Comparison of ENCODE assay signal across 1 cellular context in genomic region chr1:227949341-227949921, GRCh38.
TF ChIP-seq lines count a peak whose summit lies in the region.

No MANE protein-coding gene starts in this region.

TF ChIP-seq in IMR-90, 13 proteins besides CTCF, POLR2A, EP300 and RAD21:
- TF ChIP-seq FOS (IDR thresholded peaks at IDR 0.05; ENCODE audit: low read depth, low read length) (no peak), BHLHE40 (IDR thresholded peaks at IDR 0.05; ENCODE audit: low read depth, low read length) (no peak), RFX5 (IDR thresholded peaks at IDR 0.05; ENCODE audit: low read depth, low read length) (no peak), USF2 (IDR thresholded peaks at IDR 0.05; ENCODE audit: low read depth, low read length) (no peak), CHD1 (IDR thresholded peaks at IDR 0.05; ENCODE audit: low read depth, low read length) (no peak), CEBPB (IDR thresholded peaks at IDR 0.05; ENCODE audit: low read depth, low read length) (no peak), MAZ (IDR thresholded peaks at IDR 0.05; ENCODE audit: borderline replicate concordance, low read depth, low read length) (no peak), MAFK (IDR thresholded peaks at IDR 0.05; ENCODE audit: low read depth, low read length) (no peak)
